9 cellular contexts compared by ENCODE assay signal in genomic region chrX:103356897-103357296, GRCh38. TPM values are rescaled to one million over a fixed set of nuclear protein-coding genes. Genes with fewer than 3 reads are reported as not detected.
DNase-seq lines count a peak whose midpoint lies in the region; ATAC-seq and TF ChIP-seq lines count a peak whose summit lies in the region.
"Had no signal": no experiment of that assay in that cellular context is flagged by ENCODE, and none has a peak within 500 bp of the region (broad histone marks: within the 10 kb centered on the region; RNA-seq: fewer than 3 reads in every experiment).

No MANE protein-coding gene starts in this region.

- no peak for TF ChIP-seq POLR2A in Peyer's patch (IDR thresholded peaks at IDR 0.05)

- H3K36me3 Mint-ChIP-seq in natural killer cell: no peaks in the 10 kb centered on the region

- H3K27ac Mint-ChIP-seq in natural killer cell: no peak overlapping the region

- DNase-seq in Peyer's patch (no peak), epithelial cell of prostate (ENCODE audit: low read depth, low spot score) (no peak), natural killer cell (no peak), NCI-H1048 (lab: John Stamatoyannopoulos, UW) (no peak), HPDE6-E6E7 (ENCODE audit: extremely low spot score) (no peak)

- peaks cover 11% of the 10 kb centered on the region in 2 donors for H3K4me1 Mint-ChIP-seq in natural killer cell

- peak overlapping the region; percentile 55 for H3K4me3 Mint-ChIP-seq in natural killer cell

- no peaks in the 10 kb centered on the region for H3K9me3 ChIP-seq in Peyer's patch

- no peaks in the 10 kb centered on the region for H3K36me3 ChIP-seq in Peyer's patch

- peak overlapping the region; percentile 53 to 89 (median 73) for H3K27ac ChIP-seq in Peyer's patch
- H3K27ac ChIP-seq in epithelial cell of prostate: peak overlapping the region; percentile 61

- intact Hi-C loops in natural killer cell (cut with micrococcal nuclease): no loop called here

- H3K27me3 ChIP-seq in Peyer's patch: no peaks in the 10 kb centered on the region

- TF ChIP-seq CTCF in Peyer's patch (IDR thresholded peaks at IDR 0.05) (no peak), natural killer cell (IDR thresholded peaks at IDR 0.05) (no peak)

- H3K9me3 Mint-ChIP-seq in natural killer cell: no peaks in the 10 kb centered on the region

- peaks cover 15 to 24% of the 10 kb centered on the region in 2 donors for H3K27me3 Mint-ChIP-seq in natural killer cell (ENCODE audit: low read depth in 2 of 2)

- peak overlapping the region; percentile 34 to 65 (median 51) for H3K4me3 ChIP-seq in Peyer's patch

- peak; percentile 22 for ATAC-seq in GM19438 (IDR thresholded peaks at IDR 0.05; ENCODE audit: low read depth, unreplicated experiment)
- no peak for ATAC-seq in natural killer cell
- no peak for ATAC-seq in GM19035 (IDR thresholded peaks at IDR 0.05; ENCODE audit: unreplicated experiment)
- ATAC-seq in GM19395 (IDR thresholded peaks at IDR 0.05; ENCODE audit: unreplicated experiment): no peak

- H3K4me1 ChIP-seq in Peyer's patch: no peaks in the 10 kb centered on the region

RNA-seq across cellular contexts. Expression of gene TCEAL9, which starts 0.6 kb away (rescaled TPM):
- total RNA-seq in Peyer's patch (10 to 100 TPM in 2 of 4 donors, 1 to 10 TPM in 2; 4.2 to 33.0 (median 9.7) TPM), natural killer cell (under 1 TPM in 1 of 3 donors, not detected in 2; 0.40 TPM)

RNA-seq across cellular contexts. Expression of gene BEX3, which starts 19.4 kb away (rescaled TPM):
- total RNA-seq in Peyer's patch: 100 to 1,000 TPM in 1 of 4 donors, 10 to 100 TPM in 2, 1 to 10 TPM in 1; 9.1 to 102 (median 17.9) TPM
- 1 to 10 TPM; 1.0 to 2.8 (median 1.7) TPM for total RNA-seq in natural killer cell

RNA-seq across cellular contexts. Expression of gene TCEAL7, which starts 26.9 kb away (rescaled TPM):
- total RNA-seq in Peyer's patch (1 to 10 TPM; 1.1 to 5.8 (median 2.1) TPM), natural killer cell (not detected)
- total RNA-seq: T-helper 1 cell treated with Interleukin-12 subunit alpha and Interleukin-12 subunit beta and Interleukin-4 antibody, amounts not matched to agents 30 ng/mL and 1 ng/mL, for 36 hours had no signal

RNA-seq across cellular contexts. Expression of gene BEX2, which starts 46.1 kb away (rescaled TPM):
- total RNA-seq in Peyer's patch (1 to 10 TPM in 3 of 4 donors, not detected in 1; 1.8 to 7.1 (median 4.4) TPM), natural killer cell (10 to 100 TPM; 11.6 to 25.2 (median 16.8) TPM)
